Comparison of ENCODE assay signal across 8 cellular contexts in the genomic region with DNA sequence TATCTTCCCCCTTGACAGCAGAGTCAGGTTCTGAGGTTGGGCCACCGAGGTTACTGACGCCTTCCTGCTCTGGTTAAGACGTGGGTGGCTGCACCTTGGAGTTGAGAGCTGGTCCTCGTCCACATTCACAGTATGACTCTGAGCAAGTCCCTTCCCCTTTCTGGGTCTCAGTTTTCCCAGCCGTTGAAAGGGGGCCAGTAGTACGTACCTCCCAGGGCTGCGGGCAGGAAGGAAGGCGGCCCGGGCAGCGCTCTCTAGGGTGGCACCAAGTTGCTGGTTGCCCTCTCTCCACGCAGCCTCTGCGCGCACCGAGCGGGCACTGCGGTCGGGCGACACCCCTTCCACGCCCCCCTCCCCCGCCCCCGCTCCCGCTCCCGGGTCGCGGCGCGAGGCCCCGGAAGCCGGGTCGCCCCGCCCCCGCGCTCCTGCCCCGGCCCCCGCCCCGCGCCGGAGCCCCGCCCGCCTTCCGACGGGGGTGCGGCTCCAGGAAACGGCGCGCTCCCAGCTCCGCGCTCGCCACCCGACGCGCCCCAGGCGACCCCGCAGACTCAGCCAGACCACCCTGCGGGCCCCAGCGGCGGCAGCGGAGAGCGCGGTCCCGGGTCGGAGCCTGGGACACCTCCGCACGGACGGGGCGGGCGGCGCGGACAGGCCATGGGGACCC. TPM values are rescaled to one million over a fixed set of nuclear protein-coding genes. Genes with fewer than 3 reads are reported as not detected.
DNase-seq lines count a peak whose midpoint lies in the region; ATAC-seq and TF ChIP-seq lines count a peak whose summit lies in the region.

A gene (plus strand): TSS at position 486 of the 664 bp plus-strand sequence. CDS start 250 bp downstream, outside the sequence.

- no peak for TF ChIP-seq CTCF in WI38 (IDR thresholded peaks at IDR 0.05; ENCODE audit: low read depth, low read length)

- peaks cover 41% of the 10 kb centered on the region for H3K36me3 ChIP-seq in MG63

- no peaks in the 10 kb centered on the region for H3K9me3 ChIP-seq in MG63

- no peaks in the 10 kb centered on the region for H3K27me3 ChIP-seq in MG63

- peak within 1 kb of the TSS; percentile 64 for H3K4me3 ChIP-seq in MG63
- H3K4me3 ChIP-seq in WI38 (ENCODE audit: low read depth, low read length) = peak within 1 kb of the TSS; percentile 63

- ATAC-seq in GM18870 (IDR thresholded peaks at IDR 0.05; ENCODE audit: unreplicated experiment) (peak; percentile 30), left colon (peak; percentile 47), HG03039 (IDR thresholded peaks at IDR 0.05; ENCODE audit: unreplicated experiment) (no peak)

- peak; percentile 79 for DNase-seq in MG63
- peak; percentile 80 for DNase-seq in central memory CD4-positive, alpha-beta T cell
- DNase-seq in left colon = peak; percentile 81 to 84
- peak; percentile 61 to 76 for DNase-seq in stimulated activated CD4-positive, alpha-beta T cell treated with anti-CD3 and anti-CD28 coated beads, Interleukin-4, amount 100 ng/mL, for 48 hours (ENCODE audit: low read depth in 2 of 2)
- DNase-seq in NCI-H526 treated with DMSO at 0.1 percent for 48 hours (lab: John Stamatoyannopoulos, UW) = no peak

- intact Hi-C loops in left colon (cut with DNase I, micrococcal nuclease) = no loop called here

RNA-seq across cellular contexts. Expression of the gene that starts here (rescaled TPM):
- total RNA-seq in MG63 (2014; rRNA removed; shearing (Covaris generic); ENCODE audit: low replicate concordance) = 30.8 and 65.1 TPM in 2 replicates
- 10 to 100 TPM; 78.7 to 89.7 TPM for total RNA-seq in left colon
